ENCODE assay signal across 8 cellular contexts in the genomic region with DNA sequence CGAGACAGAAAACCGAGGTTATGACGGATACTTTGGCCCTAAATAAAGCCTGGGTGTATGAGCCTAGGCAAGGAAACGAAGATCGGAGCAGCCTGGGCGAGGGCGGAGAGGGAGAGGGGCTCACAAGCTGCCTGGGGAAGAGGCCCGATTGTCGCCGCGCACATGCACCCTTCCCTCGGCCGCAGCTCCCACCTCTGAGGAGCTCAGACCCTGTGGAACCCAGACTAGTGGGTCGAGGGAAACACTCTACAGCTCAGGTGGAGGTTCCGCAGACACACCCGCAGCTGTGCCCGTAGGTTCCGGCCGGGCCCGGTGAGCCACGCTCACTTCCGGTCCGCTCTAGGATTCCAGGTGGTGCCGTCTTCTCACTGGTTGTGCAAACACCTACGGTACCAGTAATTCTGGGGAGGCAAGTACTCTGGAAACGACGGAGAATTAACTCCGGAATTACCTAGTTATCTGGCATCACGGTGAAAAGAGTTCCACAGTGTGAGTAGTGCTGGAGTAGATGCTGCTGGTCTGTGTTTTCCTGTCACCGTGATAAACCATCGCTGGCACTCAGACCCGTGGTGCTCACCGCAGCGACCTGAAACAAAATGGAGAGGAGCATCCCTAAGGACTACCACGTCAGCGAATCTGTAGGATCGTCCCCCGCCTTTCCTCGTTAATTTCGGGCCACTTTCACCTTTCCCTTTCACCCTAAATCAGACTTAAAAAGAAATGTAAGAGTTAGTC.
A peak's percentile ranks its signal among the peaks of the same experiment; 100 is the strongest.
DNase-seq lines count a peak whose midpoint lies in the region; ATAC-seq, FAIRE-seq and TF ChIP-seq lines count a peak whose summit lies in the region.

No MANE protein-coding gene starts in this region.

- no peaks in the 10 kb centered on the region for H3K9me2 ChIP-seq in GM23338 (ENCODE audit: insufficient read depth)

- peak overlapping the region; percentile 97 for H3K4me3 Mint-ChIP-seq in GM23338

- H3K27me3 Mint-ChIP-seq in GM23338 (ENCODE audit: insufficient read depth, low read depth, poor library complexity): peaks cover 10% of the 10 kb centered on the region

- TF ChIP-seq CTCF in GM23338 (conservative IDR thresholded peaks at IDR 0.05; ENCODE audit: low read depth in 2 of 2) (no peak), VCaP (conservative IDR thresholded peaks at IDR 0.05) (no peak), bronchial epithelial cell (IDR thresholded peaks at IDR 0.05; ENCODE audit: insufficient read depth, low read length, severe bottlenecking) (no peak)

- peaks cover 22% of the 10 kb centered on the region for H3K4me1 Mint-ChIP-seq in GM23338

- peaks cover 7% of the 10 kb centered on the region; the same call in 1 of the 2 replicates for H3F3A ChIP-seq in GM23338 (replicated peaks; ENCODE audit: low read depth)

- 0 out of 2 replicates have a peak, but pooled peaks cover 4% of the 10 kb centered on the region for H3K79me2 ChIP-seq in GM23338 (replicated peaks; ENCODE audit: insufficient read depth)

- no peak for FAIRE-seq in bronchial epithelial cell (lab: Jason Lieb, UNC)

- peaks cover 23% of the 10 kb centered on the region for H3K4me1 ChIP-seq in GM23338 (ENCODE audit: insufficient read depth)

- H3K4me3 ChIP-seq in GM23338: peak overlapping the region; percentile 94
- peak overlapping the region; percentile 58 for H3K4me3 ChIP-seq in bronchial epithelial cell (ENCODE audit: low read depth, low read length)

- H3K27me3 ChIP-seq in GM23338 (ENCODE audit: insufficient read depth) (peaks cover 17% of the 10 kb centered on the region), bronchial epithelial cell (ENCODE audit: control insufficient read depth, insufficient read depth, low read length) (no peaks in the 10 kb centered on the region)

- intact Hi-C loops in left colon (cut with DNase I, micrococcal nuclease): no loop called here

- H2AFZ ChIP-seq in GM23338: peak overlapping the region; percentile 99

- no peaks in the 10 kb centered on the region; the same call in 2 of the 3 replicates for H3K9me3 Mint-ChIP-seq in GM23338

- H3K4me2 ChIP-seq in GM23338: peak overlapping the region; percentile 86

- H3K27ac Mint-ChIP-seq in GM23338: peak overlapping the region; percentile 95

- peak; percentile 59 for DNase-seq in ELR (ENCODE audit: low read depth)
- DNase-seq in GM23338 (ENCODE audit: low spot score): peak; percentile 91
- DNase-seq in NCI-H1417 (lab: John Stamatoyannopoulos, UW): peak; percentile 37 to 85 (median 78)
- peak; percentile 72 for DNase-seq in bronchial epithelial cell (ENCODE audit: low read depth)
- DNase-seq in left colon: peak; percentile 75 to 82
- peak; percentile 45 to 52 for DNase-seq in stimulated activated CD4-positive, alpha-beta T cell treated with anti-CD3 and anti-CD28 coated beads, Interleukin-2, amount 100 ng/mL, for 48 hours
- DNase-seq in amniotic stem cell (lab: John Stamatoyannopoulos, UW): no peak

- H3K36me3 Mint-ChIP-seq in GM23338 (ENCODE audit: low read depth): no peaks in the 10 kb centered on the region

- ATAC-seq in GM23338 (peak; percentile 82), left colon (peak; percentile 99)

- no peaks in the 10 kb centered on the region for H4K20me1 ChIP-seq in GM23338 (replicated peaks; ENCODE audit: insufficient read depth)

- peak overlapping the region; percentile 91 for H3K27ac ChIP-seq in GM23338 (ENCODE audit: low read depth)
- H3K27ac ChIP-seq in VCaP: peak overlapping the region; percentile 91

- H3K36me3 ChIP-seq in GM23338 (ENCODE audit: insufficient read depth): no peaks in the 10 kb centered on the region
- H3K36me3 ChIP-seq in bronchial epithelial cell (ENCODE audit: control insufficient read depth, insufficient read depth, low read length): no peaks in the 10 kb centered on the region

TF ChIP-seq in GM23338, 12 proteins besides CTCF, POLR2A, EP300 and RAD21 (continues in another document):
- TF ChIP-seq POLR2AphosphoS5 (IDR thresholded peaks at IDR 0.05; ENCODE audit: low read depth): peak; percentile 95
- TF ChIP-seq ZNF331 (CRISPR knock-in tag; IDR thresholded peaks at IDR 0.05; ENCODE audit: low read depth): no peak
- TF ChIP-seq CREB1 (CRISPR knock-in tag; IDR thresholded peaks at IDR 0.05; ENCODE audit: low read depth): peak; percentile 72
- no peak for TF ChIP-seq ZNF114 (CRISPR knock-in tag; IDR thresholded peaks at IDR 0.05)
- no peak for TF ChIP-seq STAT1 (IDR thresholded peaks at IDR 0.05; ENCODE audit: unreplicated experiment)
- TF ChIP-seq, protein P1, sequence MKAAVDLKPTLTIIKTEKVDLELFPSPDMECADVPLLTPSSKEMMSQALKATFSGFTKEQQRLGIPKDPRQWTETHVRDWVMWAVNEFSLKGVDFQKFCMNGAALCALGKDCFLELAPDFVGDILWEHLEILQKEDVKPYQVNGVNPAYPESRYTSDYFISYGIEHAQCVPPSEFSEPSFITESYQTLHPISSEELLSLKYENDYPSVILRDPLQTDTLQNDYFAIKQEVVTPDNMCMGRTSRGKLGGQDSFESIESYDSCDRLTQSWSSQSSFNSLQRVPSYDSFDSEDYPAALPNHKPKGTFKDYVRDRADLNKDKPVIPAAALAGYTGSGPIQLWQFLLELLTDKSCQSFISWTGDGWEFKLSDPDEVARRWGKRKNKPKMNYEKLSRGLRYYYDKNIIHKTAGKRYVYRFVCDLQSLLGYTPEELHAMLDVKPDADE (IDR thresholded peaks at IDR 0.05): peak; percentile 77
- TF ChIP-seq JUNB (IDR thresholded peaks at IDR 0.05; ENCODE audit: unreplicated experiment): no peak
- TF ChIP-seq, protein P2, sequence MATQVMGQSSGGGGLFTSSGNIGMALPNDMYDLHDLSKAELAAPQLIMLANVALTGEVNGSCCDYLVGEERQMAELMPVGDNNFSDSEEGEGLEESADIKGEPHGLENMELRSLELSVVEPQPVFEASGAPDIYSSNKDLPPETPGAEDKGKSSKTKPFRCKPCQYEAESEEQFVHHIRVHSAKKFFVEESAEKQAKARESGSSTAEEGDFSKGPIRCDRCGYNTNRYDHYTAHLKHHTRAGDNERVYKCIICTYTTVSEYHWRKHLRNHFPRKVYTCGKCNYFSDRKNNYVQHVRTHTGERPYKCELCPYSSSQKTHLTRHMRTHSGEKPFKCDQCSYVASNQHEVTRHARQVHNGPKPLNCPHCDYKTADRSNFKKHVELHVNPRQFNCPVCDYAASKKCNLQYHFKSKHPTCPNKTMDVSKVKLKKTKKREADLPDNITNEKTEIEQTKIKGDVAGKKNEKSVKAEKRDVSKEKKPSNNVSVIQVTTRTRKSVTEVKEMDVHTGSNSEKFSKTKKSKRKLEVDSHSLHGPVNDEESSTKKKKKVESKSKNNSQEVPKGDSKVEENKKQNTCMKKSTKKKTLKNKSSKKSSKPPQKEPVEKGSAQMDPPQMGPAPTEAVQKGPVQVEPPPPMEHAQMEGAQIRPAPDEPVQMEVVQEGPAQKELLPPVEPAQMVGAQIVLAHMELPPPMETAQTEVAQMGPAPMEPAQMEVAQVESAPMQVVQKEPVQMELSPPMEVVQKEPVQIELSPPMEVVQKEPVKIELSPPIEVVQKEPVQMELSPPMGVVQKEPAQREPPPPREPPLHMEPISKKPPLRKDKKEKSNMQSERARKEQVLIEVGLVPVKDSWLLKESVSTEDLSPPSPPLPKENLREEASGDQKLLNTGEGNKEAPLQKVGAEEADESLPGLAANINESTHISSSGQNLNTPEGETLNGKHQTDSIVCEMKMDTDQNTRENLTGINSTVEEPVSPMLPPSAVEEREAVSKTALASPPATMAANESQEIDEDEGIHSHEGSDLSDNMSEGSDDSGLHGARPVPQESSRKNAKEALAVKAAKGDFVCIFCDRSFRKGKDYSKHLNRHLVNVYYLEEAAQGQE (IDR thresholded peaks at IDR 0.05; ENCODE audit: unreplicated experiment): no peak
- no peak for TF ChIP-seq EZH2 (IDR thresholded peaks at IDR 0.05; ENCODE audit: low read depth, unreplicated experiment)
- no peak for TF ChIP-seq NANOG (IDR thresholded peaks at IDR 0.05; ENCODE audit: borderline replicate concordance)
- no peak for TF ChIP-seq EZH2phosphoT487 (IDR thresholded peaks at IDR 0.05; ENCODE audit: unreplicated experiment)
